ENCODE assay signal across 8 cellular contexts in the genomic region with DNA sequence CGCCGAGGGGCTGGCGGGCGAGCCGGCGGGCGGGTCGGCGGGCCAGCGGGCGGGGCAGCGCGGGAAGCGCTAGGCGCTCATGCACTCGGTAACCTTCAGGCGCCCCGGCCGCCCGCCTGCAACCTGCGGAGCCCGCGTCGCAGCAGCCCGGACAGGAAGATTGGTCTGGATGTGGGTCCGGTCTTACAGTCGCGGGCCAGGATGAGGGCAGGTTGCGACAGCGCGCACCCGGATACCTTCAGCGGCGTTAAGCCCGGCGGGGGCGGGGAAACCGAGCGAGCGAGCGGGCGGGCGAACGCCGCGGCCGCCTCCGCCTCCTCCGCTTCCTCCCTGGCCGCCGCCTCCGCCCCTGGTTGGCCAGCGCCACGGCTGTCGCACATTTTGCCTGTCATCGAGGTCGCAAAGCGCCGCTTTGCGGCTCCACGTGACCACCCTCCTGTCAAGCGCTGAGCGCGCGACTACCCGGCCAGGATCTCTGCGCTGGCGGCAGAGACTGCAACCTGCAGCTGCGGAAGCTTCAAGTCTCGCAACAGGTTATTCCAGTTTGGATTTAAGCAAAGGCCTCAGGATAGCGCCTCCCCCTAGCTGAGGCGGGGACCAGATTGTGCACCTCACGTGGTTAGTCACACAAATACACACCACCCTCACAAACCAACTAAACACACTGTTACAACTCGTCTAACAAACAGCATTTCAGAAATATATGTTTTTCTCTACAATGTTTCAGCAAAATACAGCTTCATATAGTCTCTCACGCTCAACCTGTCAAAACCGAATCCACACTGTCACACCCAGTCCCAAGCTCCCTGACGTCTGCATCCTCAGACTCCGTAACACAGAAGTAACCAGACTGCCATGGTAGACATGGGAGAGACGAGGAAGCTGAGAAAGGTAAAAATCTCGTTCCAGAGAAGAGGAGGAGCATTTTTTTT. TPM values are rescaled to one million over a fixed set of nuclear protein-coding genes. Genes with fewer than 3 reads are reported as not detected.
DNase-seq lines count a peak whose midpoint lies in the region; ATAC-seq and TF ChIP-seq lines count a peak whose summit lies in the region.

A gene (minus strand): TSS at position 355 of the 932 bp plus-strand sequence. CDS start 456 bp downstream, outside the sequence.

- H3K9ac ChIP-seq in SU-DHL-6 (ENCODE audit: low read length) (peak within 1 kb of the TSS; percentile 98), parathyroid adenoma (peak within 1 kb of the TSS; percentile 28)

- 0 to 1% methylated on average over 11 to 34 of the region's 80 CpGs for WGBS in tibial nerve, 2 donors

- H3K4me2 ChIP-seq in SU-DHL-6 (ENCODE audit: low read depth, low read length, poor library complexity, severe bottlenecking), result peak within 1 kb of the TSS; percentile 99
- H3K4me2 ChIP-seq in parathyroid adenoma (ENCODE audit: low read length), result peak within 1 kb of the TSS; percentile 84

- H3K4me3 ChIP-seq in GM12865 (ENCODE audit: low read depth, low read length) (peak within 1 kb of the TSS; percentile 88), SU-DHL-6 (ENCODE audit: insufficient read depth, low read length, poor library complexity, severe bottlenecking) (peak within 1 kb of the TSS; percentile 100), cardiac muscle cell (peak within 1 kb of the TSS; percentile 93), parathyroid adenoma (ENCODE audit: low read depth, low read length) (peak within 1 kb of the TSS; percentile 82), tibial nerve (peak within 1 kb of the TSS; percentile 53 to 86 (median 69))

- peak within 1 kb of the TSS; percentile 79 for H2AFZ ChIP-seq in SU-DHL-6 (ENCODE audit: low read depth, low read length, severe bottlenecking)
- peak within 1 kb of the TSS; percentile 94 for H2AFZ ChIP-seq in parathyroid adenoma

- H3K9me2 ChIP-seq in SU-DHL-6 (replicated peaks; ENCODE audit: insufficient read depth, low read length), result no peaks in the 10 kb centered on the region

- peaks cover 2% of the 10 kb centered on the region for H3K27me3 Mint-ChIP-seq in activated naive CD8-positive, alpha-beta T cell treated with anti-CD3 and anti-CD28 coated beads, Interleukin-2, amount 50 U/mL, for 24 hours

- H3K9me3 Mint-ChIP-seq in activated naive CD8-positive, alpha-beta T cell treated with anti-CD3 and anti-CD28 coated beads, Interleukin-2, amount 50 U/mL, for 24 hours, result no peaks in the 10 kb centered on the region

- H3K4me3 Mint-ChIP-seq in activated naive CD8-positive, alpha-beta T cell treated with anti-CD3 and anti-CD28 coated beads, Interleukin-2, amount 50 U/mL, for 24 hours, result peak within 1 kb of the TSS; percentile 90

- TF ChIP-seq POLR2A in tibial nerve (IDR thresholded peaks at IDR 0.05), result peak; percentile 66 to 83

- TF ChIP-seq CTCF in GM12865 (IDR thresholded peaks at IDR 0.05; ENCODE audit: insufficient read depth, low read depth, low read length, missing control alignments) (peak; percentile 19), SU-DHL-6 (IDR thresholded peaks at IDR 0.05; ENCODE audit: insufficient read depth, low read length, poor library complexity, severe bottlenecking) (no peak), cardiac muscle cell (IDR thresholded peaks at IDR 0.05; ENCODE audit: low read depth, low read length) (no peak), parathyroid adenoma (IDR thresholded peaks at IDR 0.05) (peak; percentile 25), tibial nerve (IDR thresholded peaks at IDR 0.05) (peak in 4 of 5 experiments; percentile 12 to 71 (median 46))

- H3F3A ChIP-seq in SU-DHL-6 (ENCODE audit: insufficient read depth), result peaks cover 19% of the 10 kb centered on the region

- H3K36me3 ChIP-seq in SU-DHL-6 (ENCODE audit: low read length) (no peaks in the 10 kb centered on the region; the same call in 1 of the 2 replicates), cardiac muscle cell (no peaks in the 10 kb centered on the region), parathyroid adenoma (ENCODE audit: control insufficient read depth, insufficient read depth, low read length) (no peaks in the 10 kb centered on the region), tibial nerve (no peaks in the 10 kb centered on the region)

- TF ChIP-seq EP300 in tibial nerve (IDR thresholded peaks at IDR 0.05), result peak; percentile 76 to 98

- H3K79me2 ChIP-seq in SU-DHL-6 (ENCODE audit: insufficient read depth, low read length), result peaks cover 45% of the 10 kb centered on the region
- peaks cover 8% of the 10 kb centered on the region for H3K79me2 ChIP-seq in parathyroid adenoma

- peaks cover 22% of the 10 kb centered on the region for H3K4me1 Mint-ChIP-seq in activated naive CD8-positive, alpha-beta T cell treated with anti-CD3 and anti-CD28 coated beads, Interleukin-2, amount 50 U/mL, for 24 hours

- DNase-seq in GM12865 (ENCODE audit: low read depth), result peak; percentile 99
- DNase-seq in NCI-H1092 treated with DMSO at 0.1 percent for 48 hours (lab: John Stamatoyannopoulos, UW), result peak; percentile 92
- DNase-seq in activated naive CD8-positive, alpha-beta T cell treated with anti-CD3 and anti-CD28 coated beads, Interleukin-2, amount 50 U/mL, for 24 hours, result peak; percentile 95
- DNase-seq in cardiac muscle cell (ENCODE audit: low read depth in 1 of 2, low spot score in 1 of 2), result peak; percentile 97 to 98
- peak; percentile 95 for DNase-seq in tibial nerve (ENCODE audit: low spot score in 2 of 2)

- H3K27ac ChIP-seq in SU-DHL-6 (ENCODE audit: low read depth, low read length) (peak within 1 kb of the TSS; percentile 76), cardiac muscle cell (peak within 1 kb of the TSS; percentile 84), parathyroid adenoma (peak within 1 kb of the TSS; percentile 73), tibial nerve (peak within 1 kb of the TSS; percentile 81 to 93 (median 84))

- H3K4me1 ChIP-seq in cardiac muscle cell (ENCODE audit: low read depth) (peaks cover 3% of the 10 kb centered on the region), parathyroid adenoma (no peaks in the 10 kb centered on the region), tibial nerve (peaks cover 0 to 26% (median 9%) of the 10 kb centered on the region in 4 donors)

- H4K20me1 ChIP-seq in SU-DHL-6 (ENCODE audit: low read depth, low read length), result no peaks in the 10 kb centered on the region

- peaks cover 5% of the 10 kb centered on the region for H3K36me3 Mint-ChIP-seq in activated naive CD8-positive, alpha-beta T cell treated with anti-CD3 and anti-CD28 coated beads, Interleukin-2, amount 50 U/mL, for 24 hours (ENCODE audit: low read depth)

- no peaks in the 10 kb centered on the region for H3K27me3 ChIP-seq in SU-DHL-6 (ENCODE audit: low read length)
- H3K27me3 ChIP-seq in cardiac muscle cell, result peaks cover 27% of the 10 kb centered on the region
- H3K27me3 ChIP-seq in parathyroid adenoma (ENCODE audit: control insufficient read depth, insufficient read depth, low read length), result no peaks in the 10 kb centered on the region
- no peaks in the 10 kb centered on the region for H3K27me3 ChIP-seq in tibial nerve

- peak; percentile 87 for ATAC-seq in HG02623 (IDR thresholded peaks at IDR 0.05; ENCODE audit: unreplicated experiment)
- peak; percentile 87 for ATAC-seq in activated naive CD8-positive, alpha-beta T cell treated with anti-CD3 and anti-CD28 coated beads, Interleukin-2, amount 50 U/mL, for 24 hours

- H3K9me3 ChIP-seq in SU-DHL-6 (ENCODE audit: insufficient read depth, low read length) (no peaks in the 10 kb centered on the region), cardiac muscle cell (ENCODE audit: low read depth) (no peaks in the 10 kb centered on the region), parathyroid adenoma (ENCODE audit: control insufficient read depth, low read length) (no peaks in the 10 kb centered on the region), tibial nerve (no peaks in the 10 kb centered on the region)

- H3K27ac Mint-ChIP-seq in activated naive CD8-positive, alpha-beta T cell treated with anti-CD3 and anti-CD28 coated beads, Interleukin-2, amount 50 U/mL, for 24 hours, result peak within 1 kb of the TSS; percentile 97

RNA-seq across cellular contexts. Expression of the gene that starts here (rescaled TPM):
- 20.3 and 24.3 TPM in 2 replicates for total RNA-seq in cardiac muscle cell
- polyA plus RNA-seq in cardiac muscle cell, result 71.4 and 76.7 TPM in 2 replicates
- 10 to 100 TPM; 25.1 to 55.7 (median 38.8) TPM for total RNA-seq in tibial nerve

Comparison
In these comparisons a context has a peak if more than half of its experiments do, and no peak if none do; other contexts are left out.
1. Peak in every context shown above with its lines: DNase-seq, ATAC-seq, H3K4me3 ChIP-seq and H3K27ac ChIP-seq.
2. CTCF ChIP-seq: peak in GM12865 (single experiment), parathyroid adenoma (single experiment) and tibial nerve (4 of 5); none in SU-DHL-6 (single experiment) and cardiac muscle cell (single experiment).